In the genomic region with DNA sequence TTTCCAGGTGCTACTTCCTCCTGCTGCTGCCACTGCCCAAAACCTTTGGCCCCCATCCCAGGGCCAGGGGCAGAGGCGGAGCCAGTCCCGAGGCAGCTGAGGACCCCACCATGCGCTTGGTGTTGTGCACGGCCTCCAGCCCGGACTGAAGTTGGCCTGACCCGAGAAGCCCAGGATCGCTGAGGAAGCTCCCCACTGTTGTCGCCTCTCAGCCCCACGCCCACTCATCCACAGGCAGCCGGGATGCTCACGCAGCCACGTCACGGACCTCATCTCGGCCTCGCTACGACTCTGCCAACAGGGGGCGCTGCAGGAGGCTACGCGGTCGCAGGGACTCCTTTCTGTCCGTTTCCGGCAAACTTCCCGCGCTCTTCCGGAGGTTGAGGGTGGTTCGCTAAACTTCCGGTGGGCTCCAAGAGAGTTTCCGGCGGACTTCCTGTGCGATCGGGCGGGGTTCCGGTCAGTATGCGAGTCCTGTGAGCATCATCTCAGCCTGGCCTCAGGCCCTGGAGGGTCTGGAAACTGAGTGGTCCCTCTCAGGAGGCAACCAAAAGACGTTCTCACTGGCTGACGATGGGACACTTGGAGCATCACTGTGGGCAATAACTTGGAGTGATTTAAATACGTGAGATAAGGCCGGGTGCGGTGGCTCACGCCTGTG, we compare ENCODE assay signal across 8 cellular contexts. TPM values are rescaled to one million over a fixed set of nuclear protein-coding genes. Genes with fewer than 3 reads are reported as not detected.
DNase-seq lines count a peak whose midpoint lies in the region; ATAC-seq and TF ChIP-seq lines count a peak whose summit lies in the region.

No MANE protein-coding gene starts in this region.

- H3K27ac ChIP-seq in breast epithelium, result no peak overlapping the region

- H3K27me3 Mint-ChIP-seq in WTC11 (ENCODE audit: low read depth), result peaks cover 30% of the 10 kb centered on the region

- peak; percentile 83 for TF ChIP-seq CTCF in WTC11 (IDR thresholded peaks at IDR 0.05)
- TF ChIP-seq CTCF in breast epithelium (IDR thresholded peaks at IDR 0.05), result peak in 1 of 3 donors; percentile 15

- POLR2A ChIA-PET in WTC11 (lab: Charles Lee), result interaction anchor here (0.6 kb wide), 1 partner anchor 120 kb away, joined by 3 read pairs; no protein-coding TSS in a partner anchor

- DNase-seq in HAP-1 (ENCODE audit: low spot score in 2 of 2), result peak; percentile 81 to 91
- DNase-seq in WTC11 (ENCODE audit: low spot score), result peak; percentile 87
- no peak for DNase-seq in breast epithelium (ENCODE audit: low spot score in 2 of 2)
- no peak for DNase-seq in left lobe of liver (ENCODE audit: low spot score)
- DNase-seq in stimulated activated CD8-positive, alpha-beta memory T cell treated with anti-CD3 and anti-CD28 coated beads, Interleukin-15, amount 100 ng/mL, for 1 hour (ENCODE audit: low read depth), result peak; percentile 47
- DNase-seq in kidney glomerular epithelial cell (lab: John Stamatoyannopoulos, UW), result no peak

- H3K27ac Mint-ChIP-seq in WTC11, result no peak overlapping the region

- intact Hi-C loops in breast epithelium (cut with DNase I; ENCODE audit: low total_unique reads), result no loop called here

- H3K27me3 ChIP-seq in HAP-1 (ENCODE audit: low read depth) (no peaks in the 10 kb centered on the region), breast epithelium (no peaks in the 10 kb centered on the region)

- peaks cover 26% of the 10 kb centered on the region for H3K9me3 Mint-ChIP-seq in WTC11

- H3K9me3 ChIP-seq in HAP-1 (peaks cover 5% of the 10 kb centered on the region; the same call in 1 of the 2 replicates), breast epithelium (no peaks in the 10 kb centered on the region)

- in situ Hi-C loops in HAP-1 (cut with MboI; ENCODE audit: low sequenced_read_pairs), result no loop called here

- CTCF ChIA-PET in WTC11 (lab: Charles Lee), result interaction anchor here (0.6 to 2.2 kb wide), 19 partner anchors 8 to 128 kb away, joined by 3 to 9 read pairs (median 3); a partner anchor contains a TSS

- no peaks in the 10 kb centered on the region for H3K36me3 Mint-ChIP-seq in WTC11

- H3K4me3 ChIP-seq in HAP-1, result peak overlapping the region; percentile 27
- peak overlapping the region; percentile 2 to 57 (median 14) for H3K4me3 ChIP-seq in breast epithelium

- peaks cover 9% of the 10 kb centered on the region for H3K4me1 ChIP-seq in HAP-1
- H3K4me1 ChIP-seq in breast epithelium, result no peaks in the 10 kb centered on the region

- H3K4me3 Mint-ChIP-seq in WTC11, result no peak overlapping the region

- TF ChIP-seq POLR2A in breast epithelium (IDR thresholded peaks at IDR 0.05), result no peak

- peaks cover 9% of the 10 kb centered on the region for H3K4me1 Mint-ChIP-seq in WTC11

- ATAC-seq in WTC11, result peak; percentile 49
- ATAC-seq in left lobe of liver, result peak; percentile 31
- no peak for ATAC-seq in HG03521 (IDR thresholded peaks at IDR 0.05; ENCODE audit: unreplicated experiment)
- ATAC-seq in HG02973 (IDR thresholded peaks at IDR 0.05; ENCODE audit: unreplicated experiment), result no peak

- no peaks in the 10 kb centered on the region for H3K36me3 ChIP-seq in HAP-1 (replicated peaks)
- no peaks in the 10 kb centered on the region for H3K36me3 ChIP-seq in breast epithelium

TF ChIP-seq in WTC11, 78 proteins besides CTCF, POLR2A, EP300 and RAD21 (continues in another document):
- no peak for TF ChIP-seq SOX15 (CRISPR knock-in tag; IDR thresholded peaks at IDR 0.05)
- TF ChIP-seq, protein P1, sequence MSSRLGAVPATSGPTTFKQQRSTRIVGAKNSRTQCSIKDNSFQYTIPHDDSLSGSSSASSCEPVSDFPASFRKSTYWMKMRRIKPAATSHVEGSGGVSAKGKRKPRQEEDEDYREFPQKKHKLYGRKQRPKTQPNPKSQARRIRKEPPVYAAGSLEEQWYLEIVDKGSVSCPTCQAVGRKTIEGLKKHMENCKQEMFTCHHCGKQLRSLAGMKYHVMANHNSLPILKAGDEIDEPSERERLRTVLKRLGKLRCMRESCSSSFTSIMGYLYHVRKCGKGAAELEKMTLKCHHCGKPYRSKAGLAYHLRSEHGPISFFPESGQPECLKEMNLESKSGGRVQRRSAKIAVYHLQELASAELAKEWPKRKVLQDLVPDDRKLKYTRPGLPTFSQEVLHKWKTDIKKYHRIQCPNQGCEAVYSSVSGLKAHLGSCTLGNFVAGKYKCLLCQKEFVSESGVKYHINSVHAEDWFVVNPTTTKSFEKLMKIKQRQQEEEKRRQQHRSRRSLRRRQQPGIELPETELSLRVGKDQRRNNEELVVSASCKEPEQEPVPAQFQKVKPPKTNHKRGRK (CRISPR knock-in tag; IDR thresholded peaks at IDR 0.05; ENCODE audit: borderline replicate concordance), result no peak
- TF ChIP-seq, protein P2, sequence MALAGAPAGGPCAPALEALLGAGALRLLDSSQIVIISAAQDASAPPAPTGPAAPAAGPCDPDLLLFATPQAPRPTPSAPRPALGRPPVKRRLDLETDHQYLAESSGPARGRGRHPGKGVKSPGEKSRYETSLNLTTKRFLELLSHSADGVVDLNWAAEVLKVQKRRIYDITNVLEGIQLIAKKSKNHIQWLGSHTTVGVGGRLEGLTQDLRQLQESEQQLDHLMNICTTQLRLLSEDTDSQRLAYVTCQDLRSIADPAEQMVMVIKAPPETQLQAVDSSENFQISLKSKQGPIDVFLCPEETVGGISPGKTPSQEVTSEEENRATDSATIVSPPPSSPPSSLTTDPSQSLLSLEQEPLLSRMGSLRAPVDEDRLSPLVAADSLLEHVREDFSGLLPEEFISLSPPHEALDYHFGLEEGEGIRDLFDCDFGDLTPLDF (CRISPR knock-in tag; IDR thresholded peaks at IDR 0.05), result no peak
- TF ChIP-seq CREB1 (CRISPR knock-in tag; IDR thresholded peaks at IDR 0.05), result no peak
- TF ChIP-seq, protein P3, sequence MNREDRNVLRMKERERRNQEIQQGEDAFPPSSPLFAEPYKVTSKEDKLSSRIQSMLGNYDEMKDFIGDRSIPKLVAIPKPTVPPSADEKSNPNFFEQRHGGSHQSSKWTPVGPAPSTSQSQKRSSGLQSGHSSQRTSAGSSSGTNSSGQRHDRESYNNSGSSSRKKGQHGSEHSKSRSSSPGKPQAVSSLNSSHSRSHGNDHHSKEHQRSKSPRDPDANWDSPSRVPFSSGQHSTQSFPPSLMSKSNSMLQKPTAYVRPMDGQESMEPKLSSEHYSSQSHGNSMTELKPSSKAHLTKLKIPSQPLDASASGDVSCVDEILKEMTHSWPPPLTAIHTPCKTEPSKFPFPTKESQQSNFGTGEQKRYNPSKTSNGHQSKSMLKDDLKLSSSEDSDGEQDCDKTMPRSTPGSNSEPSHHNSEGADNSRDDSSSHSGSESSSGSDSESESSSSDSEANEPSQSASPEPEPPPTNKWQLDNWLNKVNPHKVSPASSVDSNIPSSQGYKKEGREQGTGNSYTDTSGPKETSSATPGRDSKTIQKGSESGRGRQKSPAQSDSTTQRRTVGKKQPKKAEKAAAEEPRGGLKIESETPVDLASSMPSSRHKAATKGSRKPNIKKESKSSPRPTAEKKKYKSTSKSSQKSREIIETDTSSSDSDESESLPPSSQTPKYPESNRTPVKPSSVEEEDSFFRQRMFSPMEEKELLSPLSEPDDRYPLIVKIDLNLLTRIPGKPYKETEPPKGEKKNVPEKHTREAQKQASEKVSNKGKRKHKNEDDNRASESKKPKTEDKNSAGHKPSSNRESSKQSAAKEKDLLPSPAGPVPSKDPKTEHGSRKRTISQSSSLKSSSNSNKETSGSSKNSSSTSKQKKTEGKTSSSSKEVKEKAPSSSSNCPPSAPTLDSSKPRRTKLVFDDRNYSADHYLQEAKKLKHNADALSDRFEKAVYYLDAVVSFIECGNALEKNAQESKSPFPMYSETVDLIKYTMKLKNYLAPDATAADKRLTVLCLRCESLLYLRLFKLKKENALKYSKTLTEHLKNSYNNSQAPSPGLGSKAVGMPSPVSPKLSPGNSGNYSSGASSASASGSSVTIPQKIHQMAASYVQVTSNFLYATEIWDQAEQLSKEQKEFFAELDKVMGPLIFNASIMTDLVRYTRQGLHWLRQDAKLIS (CRISPR knock-in tag; IDR thresholded peaks at IDR 0.05; ENCODE audit: borderline replicate concordance), result no peak
- peak; percentile 20; the same call in 1 of the 2 replicates for TF ChIP-seq FOXK1 (CRISPR knock-in tag; IDR thresholded peaks at IDR 0.05)
- TF ChIP-seq, protein P4, sequence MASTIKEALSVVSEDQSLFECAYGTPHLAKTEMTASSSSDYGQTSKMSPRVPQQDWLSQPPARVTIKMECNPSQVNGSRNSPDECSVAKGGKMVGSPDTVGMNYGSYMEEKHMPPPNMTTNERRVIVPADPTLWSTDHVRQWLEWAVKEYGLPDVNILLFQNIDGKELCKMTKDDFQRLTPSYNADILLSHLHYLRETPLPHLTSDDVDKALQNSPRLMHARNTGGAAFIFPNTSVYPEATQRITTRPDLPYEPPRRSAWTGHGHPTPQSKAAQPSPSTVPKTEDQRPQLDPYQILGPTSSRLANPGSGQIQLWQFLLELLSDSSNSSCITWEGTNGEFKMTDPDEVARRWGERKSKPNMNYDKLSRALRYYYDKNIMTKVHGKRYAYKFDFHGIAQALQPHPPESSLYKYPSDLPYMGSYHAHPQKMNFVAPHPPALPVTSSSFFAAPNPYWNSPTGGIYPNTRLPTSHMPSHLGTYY (CRISPR knock-in tag; IDR thresholded peaks at IDR 0.05), result no peak
- TF ChIP-seq, protein P5, sequence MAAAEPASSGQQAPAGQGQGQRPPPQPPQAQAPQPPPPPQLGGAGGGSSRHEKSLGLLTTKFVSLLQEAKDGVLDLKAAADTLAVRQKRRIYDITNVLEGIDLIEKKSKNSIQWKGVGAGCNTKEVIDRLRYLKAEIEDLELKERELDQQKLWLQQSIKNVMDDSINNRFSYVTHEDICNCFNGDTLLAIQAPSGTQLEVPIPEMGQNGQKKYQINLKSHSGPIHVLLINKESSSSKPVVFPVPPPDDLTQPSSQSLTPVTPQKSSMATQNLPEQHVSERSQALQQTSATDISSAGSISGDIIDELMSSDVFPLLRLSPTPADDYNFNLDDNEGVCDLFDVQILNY (CRISPR knock-in tag; IDR thresholded peaks at IDR 0.05), result no peak
- TF ChIP-seq GABPB1 (CRISPR knock-in tag; IDR thresholded peaks at IDR 0.05), result no peak

RNA-seq across cellular contexts. Expression of a gene that starts 12.4 kb away (rescaled TPM):
- total RNA-seq in WTC11 (2021), result not detected in 3 replicates
- 10 to 100 TPM in 2 of 3 donors, not detected in 1; 24.6 to 46.5 TPM for total RNA-seq in breast epithelium
- not detected for total RNA-seq in left lobe of liver

RNA-seq across cellular contexts. Expression of a gene that starts 15.5 kb away (rescaled TPM):
- total RNA-seq in WTC11 (2021) (2.3 to 3.9 TPM (median 3.0 TPM) in 3 replicates), breast epithelium (10 to 100 TPM in 2 of 3 donors, not detected in 1; 13.6 to 18.7 TPM), left lobe of liver (0.70 TPM)

RNA-seq across cellular contexts. Expression of a gene that starts 25.4 kb away (rescaled TPM):
- total RNA-seq in WTC11 (2021), result 1.2 to 1.5 TPM (median 1.4 TPM) in 3 replicates
- 1 to 10 TPM in 2 of 3 donors, not detected in 1; 2.9 to 4.9 TPM for total RNA-seq in breast epithelium
- total RNA-seq in left lobe of liver, result not detected

RNA-seq across cellular contexts. Expression of a gene that starts 40.5 kb away (rescaled TPM):
- total RNA-seq in WTC11 (2021) (19.7 to 25.0 TPM (median 20.7 TPM) in 3 replicates), breast epithelium (10 to 100 TPM; 36.0 to 49.2 (median 47.9) TPM), left lobe of liver (5.9 TPM)

RNA-seq across cellular contexts. Expression of a gene that starts 44.2 kb away (rescaled TPM):
- total RNA-seq in WTC11 (2021) (not detected in 3 replicates), breast epithelium (not detected), left lobe of liver (not detected)

Comparison
In these comparisons a context has a peak if more than half of its experiments do, and no peak if none do; other contexts are left out.
1. DNase-seq: peak in HAP-1 (2 of 2), WTC11 (single experiment) and stimulated activated CD8-positive, alpha-beta memory T cell treated with anti-CD3 and anti-CD28 coated beads, Interleukin-15, amount 100 ng/mL, for 1 hour (single experiment); none in breast epithelium (0 of 2), left lobe of liver (single experiment) and kidney glomerular epithelial cell (single experiment).
2. ATAC-seq: peak in WTC11 (single experiment) and left lobe of liver (single experiment); none in HG03521 (single experiment) and HG02973 (single experiment).